ENCODE assay signal across 31 cellular contexts in the genomic region with DNA sequence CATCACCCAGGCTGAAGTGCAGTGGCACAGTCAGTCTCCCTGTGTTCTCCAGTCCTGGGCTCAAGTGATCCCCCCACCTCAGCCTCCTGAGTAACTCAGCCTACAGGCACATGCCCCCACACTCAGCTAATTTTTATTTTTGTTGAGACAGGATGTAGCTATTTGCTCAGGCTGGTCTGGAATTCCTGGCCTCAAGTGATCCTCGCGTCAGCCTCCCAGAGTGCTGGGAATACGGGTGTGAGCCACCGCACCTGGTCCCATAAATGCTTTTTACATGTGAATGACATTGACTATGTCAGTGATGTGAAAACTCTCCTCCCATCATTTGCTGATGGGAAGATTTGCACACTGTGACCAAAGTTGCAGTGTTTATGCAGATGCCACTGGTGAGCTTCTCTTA.
"Had no signal": no experiment of that assay in that cellular context is flagged by ENCODE, and none has a peak within 500 bp of the region (broad histone marks: within the 10 kb centered on the region; RNA-seq: fewer than 3 reads in every experiment).

No MANE protein-coding gene starts in this region.

- ATAC-seq: activated CD4-positive, CD25-positive, alpha-beta regulatory T cell treated with anti-CD3 and anti-CD28 coated beads, Interleukin-2, amount 50 U/mL, for 24 hours; activated CD8-positive, alpha-beta T cell treated with anti-CD3 and anti-CD28 coated beads for 36 hours; activated T-cell treated with anti-CD3 and anti-CD28 coated beads, Interleukin-2, amount 50 U/mL, for 4 hours; activated T-helper 17 cell treated with anti-CD3 and anti-CD28 coated beads, Interleukin-2, amount 50 U/mL, for 72 hours; esophagus mucosa; T-helper 17 cell had no signal

- H3K9me3 ChIP-seq: adrenal gland, ascending aorta had no signal

- H3K4me1 Mint-ChIP-seq: central memory CD8-positive, alpha-beta T cell; endodermal cell had no signal

- H3K9me3 Mint-ChIP-seq: activated B cell treated with CpG ODN at 0.5 μM for 24 hours; activated CD8-positive, alpha-beta T cell treated with anti-CD3 and anti-CD28 coated beads for 36 hours; activated T-cell treated with anti-CD3 and anti-CD28 coated beads, Interleukin-2, amount 50 U/mL, for 4 hours; activated T-helper 17 cell treated with anti-CD3 and anti-CD28 coated beads, Interleukin-2, amount 50 U/mL, for 72 hours; central memory CD8-positive, alpha-beta T cell; dendritic cell treated with granulocyte-macrophage colony-stimulating factor and Interleukin-4, amounts not matched to agents 40 ng/mL and 50 ng/mL, for 4 days; endodermal cell; T-helper 2 cell treated with Interferon-gamma antibody and Interleukin-4, amounts not matched to agents 5 μg/mL and 100 μg/mL, for 36 hours had no signal

- DNase-seq: activated B cell treated with CpG ODN at 0.5 μM for 24 hours; activated CD4-positive, alpha-beta T cell treated with anti-CD3 and anti-CD28 coated beads for 48 hours; activated CD4-positive, alpha-beta T cell treated with anti-CD3 and anti-CD28 coated beads, Interleukin-2, amount 50 U/mL, for 1 hour; activated CD4-positive, alpha-beta T cell treated with anti-CD3 and anti-CD28 coated beads, Interleukin-2, amount 50 U/mL, for 48 hours; activated CD8-positive, alpha-beta memory T cell treated with anti-CD3 and anti-CD28 coated beads for 24 hours; activated CD8-positive, alpha-beta T cell treated with anti-CD3 and anti-CD28 coated beads for 36 hours; activated effector memory CD4-positive, alpha-beta T cell treated with Interleukin-2 at 50 U/mL for 16 hours; activated gamma-delta T cell treated with Interleukin-2 at 50 U/mL for 16 hours; activated naive CD4-positive, alpha-beta T cell treated with anti-CD3 and anti-CD28 coated beads, Interleukin-2, amount 50 U/mL, for 16 hours; activated naive CD4-positive, alpha-beta T cell treated with Interleukin-2 at 50 U/mL for 16 hours; activated T-cell treated with anti-CD3 and anti-CD28 coated beads, Interleukin-2, amount 50 U/mL, for 4 hours; adrenal gland; amygdala; brain microvascular endothelial cell; dorsolateral prefrontal cortex; effector memory CD4-positive, alpha-beta T cell; endodermal cell; head of caudate nucleus; T-helper 1 cell; T-helper 17 cell; T1000; WERI-Rb-1 had no signal

- H3K36me3 Mint-ChIP-seq: activated naive CD8-positive, alpha-beta T cell had no signal

- H3K27ac ChIP-seq: adrenal gland, brain microvascular endothelial cell, coronary artery, WERI-Rb-1 had no signal

- H3K27me3 ChIP-seq: adrenal gland, ascending aorta, brain microvascular endothelial cell, dorsolateral prefrontal cortex had no signal

- H3K36me3 ChIP-seq: brain microvascular endothelial cell had no signal

- H3K4me3 Mint-ChIP-seq: activated B cell treated with CpG ODN at 0.5 μM for 24 hours; activated CD8-positive, alpha-beta T cell treated with anti-CD3 and anti-CD28 coated beads for 36 hours; activated naive CD8-positive, alpha-beta T cell; activated T-cell treated with anti-CD3 and anti-CD28 coated beads, Interleukin-2, amount 50 U/mL, for 4 hours; activated T-helper 17 cell treated with anti-CD3 and anti-CD28 coated beads, Interleukin-2, amount 50 U/mL, for 72 hours; central memory CD8-positive, alpha-beta T cell; dendritic cell treated with granulocyte-macrophage colony-stimulating factor and Interleukin-4, amounts not matched to agents 40 ng/mL and 50 ng/mL, for 4 days; endodermal cell; T-helper 17 cell; T-helper 2 cell treated with Interferon-gamma antibody and Interleukin-4, amounts not matched to agents 5 μg/mL and 100 μg/mL, for 36 hours had no signal

- H3K27ac Mint-ChIP-seq: activated B cell treated with CpG ODN at 0.5 μM for 24 hours; activated CD8-positive, alpha-beta T cell treated with anti-CD3 and anti-CD28 coated beads for 36 hours; activated naive CD8-positive, alpha-beta T cell; activated T-helper 17 cell treated with anti-CD3 and anti-CD28 coated beads, Interleukin-2, amount 50 U/mL, for 72 hours; dendritic cell treated with granulocyte-macrophage colony-stimulating factor and Interleukin-4, amounts not matched to agents 40 ng/mL and 50 ng/mL, for 4 days; endodermal cell; T-helper 2 cell treated with Interferon-gamma antibody and Interleukin-4, amounts not matched to agents 5 μg/mL and 100 μg/mL, for 36 hours had no signal

- H3K4me3 ChIP-seq: adrenal gland, ascending aorta, coronary artery, dorsolateral prefrontal cortex had no signal

- H3K27me3 Mint-ChIP-seq: activated naive CD8-positive, alpha-beta T cell; activated T-helper 17 cell treated with anti-CD3 and anti-CD28 coated beads, Interleukin-2, amount 50 U/mL, for 72 hours; central memory CD8-positive, alpha-beta T cell had no signal
